ENCODE assay signal across 16 cellular contexts in the genomic region with DNA sequence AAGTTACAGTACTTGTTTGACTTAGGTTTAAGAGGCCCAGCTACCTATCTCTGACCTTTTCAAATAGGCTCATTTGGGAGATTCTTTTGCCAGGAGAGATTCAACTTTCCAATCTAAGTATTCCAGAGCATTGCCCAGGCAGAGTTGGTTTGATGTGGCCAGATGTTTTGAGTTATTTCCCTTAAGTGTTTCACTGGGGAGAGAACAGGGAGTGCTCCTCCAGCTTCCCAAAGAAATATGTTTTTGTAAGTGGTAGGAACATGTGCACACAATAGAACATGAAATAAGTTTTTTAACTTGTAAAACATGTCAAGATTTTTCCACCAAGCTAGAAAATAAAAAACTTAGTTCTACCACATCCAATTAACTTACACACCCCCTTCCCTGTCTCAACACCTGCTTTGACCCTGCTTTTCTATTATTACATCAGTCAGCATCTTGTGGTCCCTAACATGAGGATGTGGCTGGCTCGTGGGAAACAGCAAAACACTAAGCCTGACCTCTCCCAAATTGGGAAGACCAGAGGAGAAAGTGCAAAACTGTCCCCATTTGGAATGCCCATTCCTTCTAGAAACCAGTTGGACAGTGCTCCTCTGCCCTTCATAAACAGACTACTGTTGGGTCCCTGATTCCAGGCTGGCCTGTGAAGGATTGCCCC.
"Had no signal": no experiment of that assay in that cellular context is flagged by ENCODE, and none has a peak within 500 bp of the region (broad histone marks: within the 10 kb centered on the region; RNA-seq: fewer than 3 reads in every experiment).

No MANE protein-coding gene starts in this region.

- H3K27me3 ChIP-seq: esophagus squamous epithelium, gastrocnemius medialis, heart right ventricle, sigmoid colon, tibial artery, upper lobe of left lung, uterus had no signal

- H3K27ac ChIP-seq: esophagus squamous epithelium, gastrocnemius medialis, heart right ventricle, neutrophil, sigmoid colon, tibial artery, upper lobe of left lung, uterus had no signal

- H3K36me3 ChIP-seq: neutrophil, uterus had no signal

- H3K9me3 ChIP-seq: esophagus squamous epithelium, gastrocnemius medialis, heart right ventricle, neutrophil, sigmoid colon, tibial artery, upper lobe of left lung, uterus had no signal

- H3K4me3 ChIP-seq: esophagus squamous epithelium, gastrocnemius medialis, heart right ventricle, sigmoid colon, tibial artery, upper lobe of left lung, uterus had no signal

- H3K4me1 ChIP-seq: esophagus squamous epithelium, gastrocnemius medialis, heart right ventricle, sigmoid colon, tibial artery, upper lobe of left lung, uterus had no signal

- DNase-seq: dermis blood vessel endothelial cell; esophagus squamous epithelium; gastrocnemius medialis; heart right ventricle; hypothalamus; kidney glomerular epithelial cell; naive thymus-derived CD8-positive, alpha-beta T cell; posterior cingulate gyrus; sigmoid colon; small intestine; stimulated activated CD4-positive, alpha-beta T cell treated with anti-CD3 and anti-CD28 coated beads, Interleukin-12 subunit alpha, Interleukin-12 subunit beta, amount 100 ng/mL, for 4 hours; stimulated activated naive CD4-positive, alpha-beta T cell; tibial artery; upper lobe of left lung; uterus had no signal

- ATAC-seq: gastrocnemius medialis; heart right ventricle; naive thymus-derived CD8-positive, alpha-beta T cell had no signal
